ENCODE assay signal across 22 cellular contexts in genomic region chr4:182354867-182355266, GRCh38.
DNase-seq lines count a peak whose midpoint lies in the region; TF ChIP-seq lines count a peak whose summit lies in the region.
"Had no signal": no experiment of that assay in that cellular context is flagged by ENCODE, and none has a peak within 500 bp of the region (broad histone marks: within the 10 kb centered on the region; RNA-seq: fewer than 3 reads in every experiment).

No MANE protein-coding gene starts in this region.

- in situ Hi-C loops in ACHN (cut with HindIII; ENCODE audit: low pct_ligation_motif_present, low pct_unique_long_range_greater_than_20kb, low sequenced_read_pairs) = no loop called here

- H3K4me3 Mint-ChIP-seq in MCF 10A (ENCODE audit: unreplicated experiment) = no peak overlapping the region
- H3K4me3 Mint-ChIP-seq: activated B cell treated with CpG ODN at 0.5 μM for 24 hours; nephron; T-helper 2 cell treated with Interferon-gamma antibody and Interleukin-4, amounts not matched to agents 5 μg/mL and 100 μg/mL, for 36 hours had no signal

- no peak for TF ChIP-seq CTCF in MCF 10A (IDR thresholded peaks at IDR 0.05; ENCODE audit: unreplicated experiment)
- no peak for TF ChIP-seq CTCF in breast epithelium (IDR thresholded peaks at IDR 0.05)

- intact Hi-C loops in MCF 10A (cut with micrococcal nuclease) = no loop called here
- intact Hi-C loops in breast epithelium (cut with DNase I; ENCODE audit: low total_unique reads) = no loop called here

- no peaks in the 10 kb centered on the region for H3K36me3 ChIP-seq in breast epithelium
- H3K36me3 ChIP-seq: left ventricle myocardium inferior, pancreas, right lobe of liver, upper lobe of left lung had no signal

- no peaks in the 10 kb centered on the region for H3K27me3 ChIP-seq in breast epithelium
- H3K27me3 ChIP-seq: pancreas, right lobe of liver, upper lobe of left lung had no signal

- no peaks in the 10 kb centered on the region for H3K27me3 Mint-ChIP-seq in MCF 10A (ENCODE audit: insufficient read depth, unreplicated experiment)
- H3K27me3 Mint-ChIP-seq: activated B cell treated with CpG ODN at 0.5 μM for 24 hours had no signal

- no peaks in the 10 kb centered on the region for H3K9me3 ChIP-seq in breast epithelium
- H3K9me3 ChIP-seq: left ventricle myocardium inferior, pancreas, right lobe of liver, upper lobe of left lung had no signal

- POLR2A ChIA-PET in MCF 10A (lab: Yijun Ruan, JAX) = no interaction called here

- peaks cover 7% of the 10 kb centered on the region for H3K9me3 Mint-ChIP-seq in MCF 10A (ENCODE audit: unreplicated experiment)

- peak; percentile 52 for DNase-seq in MCF 10A (ENCODE audit: unreplicated experiment)
- no peak for DNase-seq in breast epithelium (ENCODE audit: low spot score in 2 of 2)
- peak; percentile 77 for DNase-seq in SKM-1 (lab: John Stamatoyannopoulos, UW; ENCODE audit: unreplicated experiment)
- peak; percentile 61 for DNase-seq in fibroblast of gingiva (ENCODE audit: low read depth)
- peak; percentile 25 for DNase-seq in stromal cell of bone marrow (ENCODE audit: low read depth)
- no peak for DNase-seq in globus pallidus (ENCODE audit: low spot score)
- DNase-seq in ACHN = no peak
- DNase-seq in NCI-H524 (lab: John Stamatoyannopoulos, UW) = no peak
- DNase-seq: activated B cell treated with CpG ODN at 0.5 μM for 24 hours; activated CD4-positive, alpha-beta T cell treated with anti-CD3 and anti-CD28 coated beads, Interleukin-2, amount 50 U/mL, for 48 hours; DMS153; GDM1; left ventricle myocardium inferior; midbrain; NCI-H1105; NCI-H446 treated with DMSO at 0.1 percent for 48 hours; pancreas; right lobe of liver; upper lobe of left lung had no signal

- no peaks in the 10 kb centered on the region for H3K4me1 ChIP-seq in breast epithelium
- H3K4me1 ChIP-seq: left ventricle myocardium inferior, pancreas, right lobe of liver, upper lobe of left lung had no signal

- TF ChIP-seq POLR2A in breast epithelium (IDR thresholded peaks at IDR 0.05) = no peak

- H3K4me1 Mint-ChIP-seq in MCF 10A (ENCODE audit: insufficient read depth, unreplicated experiment) = peaks cover 6% of the 10 kb centered on the region
- H3K4me1 Mint-ChIP-seq: activated B cell treated with CpG ODN at 0.5 μM for 24 hours, nephron had no signal

- H3K27ac Mint-ChIP-seq in MCF 10A (ENCODE audit: low read depth, unreplicated experiment) = no peak overlapping the region
- H3K27ac Mint-ChIP-seq: activated B cell treated with CpG ODN at 0.5 μM for 24 hours; nephron; T-helper 2 cell treated with Interferon-gamma antibody and Interleukin-4, amounts not matched to agents 5 μg/mL and 100 μg/mL, for 36 hours had no signal

- H3K36me3 Mint-ChIP-seq in MCF 10A (ENCODE audit: insufficient read depth, unreplicated experiment) = no peaks in the 10 kb centered on the region

- no peak overlapping the region for H3K27ac ChIP-seq in breast epithelium
- H3K27ac ChIP-seq: left ventricle myocardium inferior, pancreas, right lobe of liver, SK-N-MC, upper lobe of left lung had no signal

- no TSS peak for BruUV-seq in MCF 10A (replicated peaks; lab: Mats Ljungman, UMichigan)

- CTCF ChIA-PET in MCF 10A (lab: Yijun Ruan, JAX) = interaction anchor here (0.6 kb wide), 1 partner anchor 66 kb away, joined by 3 read pairs; no protein-coding TSS in a partner anchor

- no peak overlapping the region for H3K4me3 ChIP-seq in breast epithelium
- H3K4me3 ChIP-seq: left ventricle myocardium inferior, pancreas, right lobe of liver, SK-N-MC, upper lobe of left lung had no signal

Comparison
In these comparisons a context has a peak if more than half of its experiments do, and no peak if none do; other contexts are left out.
1. DNase-seq: peak in MCF 10A (single experiment), SKM-1 (single experiment), fibroblast of gingiva (single experiment) and stromal cell of bone marrow (single experiment); none in breast epithelium (0 of 2), globus pallidus (single experiment), ACHN (single experiment) and NCI-H524 (0 of 2).